ENCODE assay signal across 1 cellular context in genomic region chr2:85259865-85260264, GRCh38.
TF ChIP-seq lines count a peak whose summit lies in the region.

No MANE protein-coding gene starts in this region.

TF ChIP-seq in WTC11, 78 proteins besides CTCF, POLR2A, EP300 and RAD21 (continued from another document):
- TF ChIP-seq USF1 (CRISPR knock-in tag; IDR thresholded peaks at IDR 0.05) (no peak), GABPB1 (CRISPR knock-in tag; IDR thresholded peaks at IDR 0.05) (no peak), ESRRA (CRISPR knock-in tag; IDR thresholded peaks at IDR 0.05; ENCODE audit: borderline replicate concordance) (no peak), ZBTB21 (CRISPR knock-in tag; IDR thresholded peaks at IDR 0.05; ENCODE audit: borderline replicate concordance) (no peak)
